In the genomic region with DNA sequence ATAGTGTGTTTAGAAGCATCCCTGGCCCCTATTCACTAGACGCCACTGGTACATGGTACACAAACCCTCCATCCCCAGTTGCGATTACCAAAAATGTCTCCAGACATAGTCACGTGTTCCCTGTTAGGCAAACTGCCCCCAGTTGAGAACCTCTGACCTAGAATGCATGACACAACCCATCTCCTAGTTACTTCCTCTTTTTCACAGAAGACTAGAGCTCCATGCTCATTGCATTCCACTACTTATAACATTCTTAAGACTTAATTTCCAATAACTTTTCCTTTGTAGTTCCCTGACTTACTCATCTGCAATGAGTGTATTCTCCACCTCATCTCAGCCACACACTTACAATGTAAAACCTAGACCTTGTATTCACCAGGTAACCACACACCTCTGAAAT, we compare ENCODE assay signal across 8 cellular contexts.
DNase-seq lines count a peak whose midpoint lies in the region; ATAC-seq and TF ChIP-seq lines count a peak whose summit lies in the region.

No MANE protein-coding gene starts in this region.

- ATAC-seq in GM19397 (IDR thresholded peaks at IDR 0.05; ENCODE audit: unreplicated experiment) = peak; percentile 42
- ATAC-seq in HG03095 (IDR thresholded peaks at IDR 0.05; ENCODE audit: unreplicated experiment) = peak; percentile 45

- peak; percentile 21 for DNase-seq in RPMI8226
- no peak for DNase-seq in stimulated activated CD4-positive, alpha-beta T cell treated with anti-CD3 and anti-CD28 coated beads, Interleukin-4, amount 100 ng/mL, for 1 hour
- DNase-seq in superior temporal gyrus (ENCODE audit: extremely low spot score) = no peak
- DNase-seq in epidermal melanocyte (ENCODE audit: insufficient read length, low spot score) = no peak
- DNase-seq in middle frontal gyrus (ENCODE audit: extremely low spot score, low spot score) = no peak

- no peaks in the 10 kb centered on the region for H3K9me3 ChIP-seq in DOHH2 (ENCODE audit: control insufficient read depth, insufficient read depth, low read length)

- H3K4me2 ChIP-seq in DOHH2 (ENCODE audit: low read length) = peak overlapping the region; percentile 19

- H3K9me2 ChIP-seq in DOHH2 (replicated peaks; ENCODE audit: control insufficient read depth, low read length) = no peaks in the 10 kb centered on the region

- H4K20me1 ChIP-seq in DOHH2 (ENCODE audit: control insufficient read depth, insufficient read depth, low read depth, low read length) = 0 out of 2 replicates have a peak, but pooled peaks cover 9% of the 10 kb centered on the region

- peaks cover 13% of the 10 kb centered on the region for H3K79me2 ChIP-seq in DOHH2 (ENCODE audit: control insufficient read depth, low read length)

- H3K4me3 ChIP-seq in DOHH2 (ENCODE audit: low read length) = no peak overlapping the region

- peaks cover 48% of the 10 kb centered on the region for H3K4me1 ChIP-seq in DOHH2 (ENCODE audit: control insufficient read depth, low read length)

- peaks cover 59% of the 10 kb centered on the region for H3F3A ChIP-seq in DOHH2 (ENCODE audit: control insufficient read depth, insufficient read depth)

- TF ChIP-seq CTCF in DOHH2 (IDR thresholded peaks at IDR 0.05; ENCODE audit: low read depth, low read length, poor library complexity, severe bottlenecking) = no peak

- H3K36me3 ChIP-seq in DOHH2 (ENCODE audit: control insufficient read depth, low read length) = peaks cover 30% of the 10 kb centered on the region

- no peaks in the 10 kb centered on the region for H3K27me3 ChIP-seq in DOHH2 (ENCODE audit: control insufficient read depth, low read length)

- no peak overlapping the region for H3K27ac ChIP-seq in DOHH2 (ENCODE audit: low read depth, low read length)
